Comparison of ENCODE assay signal across 17 cellular contexts in the genomic region with DNA sequence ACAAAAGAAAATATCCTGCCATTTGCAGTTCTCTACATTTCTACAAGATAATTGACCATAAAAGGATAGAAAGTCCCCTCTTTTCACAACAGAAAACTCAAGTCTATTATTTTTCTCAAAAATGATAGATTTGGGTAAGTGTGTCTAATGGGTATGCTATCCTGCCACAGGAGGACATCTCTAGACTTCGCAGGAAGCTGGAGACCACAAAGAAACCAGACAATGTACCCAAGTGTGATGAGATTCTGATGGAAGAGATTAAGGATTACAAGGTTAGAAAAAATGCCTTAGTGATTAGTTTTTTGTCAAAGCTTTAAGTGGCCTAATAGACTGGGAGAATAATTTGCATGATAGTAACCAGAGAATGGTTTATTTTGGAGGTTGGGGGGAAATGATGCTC. TPM values are rescaled to one million over a fixed set of nuclear protein-coding genes. Genes with fewer than 3 reads are reported as not detected.
DNase-seq lines count a peak whose midpoint lies in the region; ATAC-seq, FAIRE-seq and TF ChIP-seq lines count a peak whose summit lies in the region.
"Had no signal": no experiment of that assay in that cellular context is flagged by ENCODE, and none has a peak within 500 bp of the region (broad histone marks: within the 10 kb centered on the region; RNA-seq: fewer than 3 reads in every experiment).

No MANE protein-coding gene starts in this region.

- ATAC-seq in natural killer cell (peak in 1 of 3 donors; percentile 54), omental fat pad (ENCODE audit: low FRiP score) (no peak)
- ATAC-seq in natural killer cell treated with Interleukin-12 subunit alpha and Interleukin-12 subunit beta and Interleukin-15 and Interleukin-18, amount 100 ng/mL, for 72 hours: no peak
- peak; percentile 72 for ATAC-seq in effector memory CD8-positive, alpha-beta T cell (replicated peaks)
- ATAC-seq: GM12878, HepG2 had no signal

- no peaks in the 10 kb centered on the region for H3K27me3 Mint-ChIP-seq in natural killer cell (ENCODE audit: low read depth in 2 of 2)
- H3K27me3 Mint-ChIP-seq in natural killer cell treated with Interleukin-12 subunit alpha and Interleukin-12 subunit beta and Interleukin-15 and Interleukin-18, amount 100 ng/mL, for 72 hours: no peaks in the 10 kb centered on the region
- H3K27me3 Mint-ChIP-seq in effector memory CD8-positive, alpha-beta T cell: no peaks in the 10 kb centered on the region

- DNase-seq in natural killer cell (no peak), H54 (ENCODE audit: insufficient read length, low spot score) (no peak), COLO829 (ENCODE audit: low spot score) (no peak), NCI-H1105 (lab: John Stamatoyannopoulos, UW) (no peak), omental fat pad (ENCODE audit: low spot score) (no peak)
- DNase-seq in natural killer cell treated with Interleukin-12 subunit alpha and Interleukin-12 subunit beta and Interleukin-15 and Interleukin-18, amount 100 ng/mL, for 72 hours (ENCODE audit: low spot score): no peak
- DNase-seq in effector memory CD8-positive, alpha-beta T cell: no peak
- DNase-seq: ACHN, Calu3, DMS 273 treated with DMSO at 0.1 percent for 48 hours, GM23248 had no signal

- H3K4me1 Mint-ChIP-seq in natural killer cell: peaks cover 23 to 26% of the 10 kb centered on the region in 2 donors
- H3K4me1 Mint-ChIP-seq in natural killer cell treated with Interleukin-12 subunit alpha and Interleukin-12 subunit beta and Interleukin-15 and Interleukin-18, amount 100 ng/mL, for 72 hours (ENCODE audit: low read depth in 2 of 2): peaks cover 18 to 25% of the 10 kb centered on the region in 2 donors
- H3K4me1 Mint-ChIP-seq in effector memory CD8-positive, alpha-beta T cell (ENCODE audit: low read depth in 2 of 2): peaks cover 20 to 30% of the 10 kb centered on the region in 2 donors

- intact Hi-C loops in natural killer cell (cut with micrococcal nuclease): no loop called here

- H3K36me3 Mint-ChIP-seq in natural killer cell: peaks cover 55% of the 10 kb centered on the region
- peaks cover 67% of the 10 kb centered on the region for H3K36me3 Mint-ChIP-seq in natural killer cell treated with Interleukin-12 subunit alpha and Interleukin-12 subunit beta and Interleukin-15 and Interleukin-18, amount 100 ng/mL, for 72 hours
- H3K36me3 Mint-ChIP-seq in effector memory CD8-positive, alpha-beta T cell (ENCODE audit: insufficient read depth): peaks cover 81% of the 10 kb centered on the region

- peak overlapping the region; percentile 47 to 51 for H3K27ac Mint-ChIP-seq in natural killer cell
- no peak overlapping the region for H3K27ac Mint-ChIP-seq in natural killer cell treated with Interleukin-12 subunit alpha and Interleukin-12 subunit beta and Interleukin-15 and Interleukin-18, amount 100 ng/mL, for 72 hours
- peak overlapping the region in 1 of 2 donors; percentile 75 for H3K27ac Mint-ChIP-seq in effector memory CD8-positive, alpha-beta T cell

- H3K4me3 Mint-ChIP-seq in natural killer cell: no peak overlapping the region
- no peak overlapping the region for H3K4me3 Mint-ChIP-seq in natural killer cell treated with Interleukin-12 subunit alpha and Interleukin-12 subunit beta and Interleukin-15 and Interleukin-18, amount 100 ng/mL, for 72 hours
- H3K4me3 Mint-ChIP-seq in effector memory CD8-positive, alpha-beta T cell: no peak overlapping the region

- peaks cover 0 to 2% of the 10 kb centered on the region in 2 donors for H3K9me3 Mint-ChIP-seq in natural killer cell
- H3K9me3 Mint-ChIP-seq in natural killer cell treated with Interleukin-12 subunit alpha and Interleukin-12 subunit beta and Interleukin-15 and Interleukin-18, amount 100 ng/mL, for 72 hours: no peaks in the 10 kb centered on the region
- no peaks in the 10 kb centered on the region for H3K9me3 Mint-ChIP-seq in effector memory CD8-positive, alpha-beta T cell

- TF ChIP-seq POLR2A in H54 (IDR thresholded peaks at IDR 0.05; ENCODE audit: low read depth, low read length): no peak

- TF ChIP-seq CTCF in natural killer cell (IDR thresholded peaks at IDR 0.05) (no peak), omental fat pad (IDR thresholded peaks at IDR 0.05) (no peak)

- FAIRE-seq in H54 (lab: Jason Lieb, UNC): peak; percentile 50
- FAIRE-seq: GM12878, GM18507, HepG2, HTR-8/SVneo had no signal

RNA-seq across cellular contexts. Expression of gene RNF20, which starts 28.1 kb away (rescaled TPM):
- total RNA-seq in natural killer cell (10 to 100 TPM; 35.5 to 44.2 (median 42.5) TPM), omental fat pad (10 to 100 TPM; 14.2 to 25.4 (median 19.8) TPM)
- 10 to 100 TPM; 39.3 to 46.0 TPM for total RNA-seq in natural killer cell treated with Interleukin-12 subunit alpha and Interleukin-12 subunit beta and Interleukin-15 and Interleukin-18, amount 100 ng/mL, for 72 hours

RNA-seq across cellular contexts. Expression of gene PPP3R2, which starts 33.0 kb away (rescaled TPM):
- total RNA-seq in natural killer cell (not detected), omental fat pad (not detected)
- not detected for total RNA-seq in natural killer cell treated with Interleukin-12 subunit alpha and Interleukin-12 subunit beta and Interleukin-15 and Interleukin-18, amount 100 ng/mL, for 72 hours
- total RNA-seq: A172, Calu3, G401, GM12878, GM23248, HepG2 had no signal

Comparison
In these comparisons a context has a peak if more than half of its experiments do, and no peak if none do; other contexts are left out.
1. H3K27ac Mint-ChIP-seq: peak in natural killer cell (2 of 2); none in natural killer cell treated with Interleukin-12 subunit alpha and Interleukin-12 subunit beta and Interleukin-15 and Interleukin-18, amount 100 ng/mL, for 72 hours (0 of 2).